Comparison of ENCODE assay signal across 23 cellular contexts in genomic region chr17:65402513-65403086, GRCh38.
"Had no signal": no experiment of that assay in that cellular context is flagged by ENCODE, and none has a peak within 500 bp of the region (broad histone marks: within the 10 kb centered on the region; RNA-seq: fewer than 3 reads in every experiment).

No MANE protein-coding gene starts in this region.

- H3K27me3 Mint-ChIP-seq: type B pancreatic cell had no signal

- H3K9me3 ChIP-seq: colonic mucosa, esophagus muscularis mucosa, gastroesophageal sphincter, heart right ventricle, left lung, psoas muscle, sigmoid colon, testis, tibial artery had no signal

- H3K27me3 ChIP-seq: colonic mucosa, foreskin keratinocyte, left lung, sigmoid colon, testis had no signal

- H3K36me3 ChIP-seq: colonic mucosa, esophagus muscularis mucosa, gastroesophageal sphincter, heart right ventricle, left lung, sigmoid colon, tibial artery had no signal

- H3K36me3 Mint-ChIP-seq: naive thymus-derived CD8-positive, alpha-beta T cell; stimulated activated memory B cell treated with anti-CD40 and anti-IgM and Interleukin-4, amounts not matched to agents 10 μg/mL and 1 μg/mL and 100 μg/mL, for 72 hours; type B pancreatic cell had no signal

- H3K27ac ChIP-seq: colonic mucosa, esophagus muscularis mucosa, foreskin keratinocyte, gastroesophageal sphincter, heart right ventricle, left lung, psoas muscle, sigmoid colon, testis, tibial artery had no signal

- H3K27ac Mint-ChIP-seq: dendritic cell treated with granulocyte-macrophage colony-stimulating factor and Interleukin-4, amounts not matched to agents 40 ng/mL and 50 ng/mL, for 4 days; naive thymus-derived CD8-positive, alpha-beta T cell; stimulated activated memory B cell treated with anti-CD40 and anti-IgM and Interleukin-4, amounts not matched to agents 10 μg/mL and 1 μg/mL and 100 μg/mL, for 72 hours had no signal

- H3K4me3 ChIP-seq: colonic mucosa, esophagus muscularis mucosa, gastroesophageal sphincter, heart right ventricle, left lung, psoas muscle, sigmoid colon, testis, tibial artery had no signal

- H3K9me3 Mint-ChIP-seq: dendritic cell treated with granulocyte-macrophage colony-stimulating factor and Interleukin-4, amounts not matched to agents 40 ng/mL and 50 ng/mL, for 4 days; naive thymus-derived CD8-positive, alpha-beta T cell; stimulated activated memory B cell treated with anti-CD40 and anti-IgM and Interleukin-4, amounts not matched to agents 10 μg/mL and 1 μg/mL and 100 μg/mL, for 72 hours; type B pancreatic cell had no signal

- H3K4me3 Mint-ChIP-seq: dendritic cell treated with granulocyte-macrophage colony-stimulating factor and Interleukin-4, amounts not matched to agents 40 ng/mL and 50 ng/mL, for 4 days; naive thymus-derived CD8-positive, alpha-beta T cell; stimulated activated memory B cell treated with anti-CD40 and anti-IgM and Interleukin-4, amounts not matched to agents 10 μg/mL and 1 μg/mL and 100 μg/mL, for 72 hours; type B pancreatic cell had no signal

- H3K4me1 ChIP-seq: colonic mucosa, esophagus muscularis mucosa, foreskin keratinocyte, gastroesophageal sphincter, heart right ventricle, left lung, sigmoid colon, testis, tibial artery had no signal

- H3K4me1 Mint-ChIP-seq: stimulated activated memory B cell treated with anti-CD40 and anti-IgM and Interleukin-4, amounts not matched to agents 10 μg/mL and 1 μg/mL and 100 μg/mL, for 72 hours had no signal

- ATAC-seq: foreskin keratinocyte; gastroesophageal sphincter; heart right ventricle; left cardiac atrium; left lung; naive thymus-derived CD8-positive, alpha-beta T cell; right cardiac atrium; stimulated activated memory B cell treated with anti-CD40 and anti-IgM and Interleukin-4, amounts not matched to agents 10 μg/mL and 1 μg/mL and 100 μg/mL, for 72 hours; stimulated activated naive CD8-positive, alpha-beta T cell treated with anti-CD3 and anti-CD28 coated beads, Interleukin-15, Interleukin-2, amounts not matched to agents 100 U/mL and 50 U/mL, for 24 hours had no signal

- DNase-seq: colonic mucosa; effector CD8-positive, alpha-beta T cell; foreskin keratinocyte; heart right ventricle; hippocampal formation; left cardiac atrium; left lung; mesenchymal stem cell; midbrain; naive thymus-derived CD8-positive, alpha-beta T cell; psoas muscle; right cardiac atrium; sigmoid colon; stimulated activated CD4-positive, alpha-beta T cell treated with anti-CD3 and anti-CD28 coated beads, Interleukin-4, amount 100 ng/mL, for 4 hours; stimulated activated naive CD8-positive, alpha-beta T cell treated with anti-CD3 and anti-CD28 coated beads, Interleukin-15, Interleukin-2, amounts not matched to agents 100 U/mL and 50 U/mL, for 24 hours; substantia nigra; testis; tibial artery had no signal
